In genomic region chr12:84653482-84653881, GRCh38 we compare ENCODE assay signal across 30 cellular contexts.
"Had no signal": no experiment of that assay in that cellular context is flagged by ENCODE, and none has a peak within 500 bp of the region (broad histone marks: within the 10 kb centered on the region; RNA-seq: fewer than 3 reads in every experiment).

No MANE protein-coding gene starts in this region.

- H3K36me3 Mint-ChIP-seq: activated CD4-positive, alpha-beta memory T cell treated with anti-CD3 and anti-CD28 coated beads for 36 hours; activated naive CD4-positive, alpha-beta T cell treated with anti-CD3 and anti-CD28 coated beads, Interleukin-2, amount 10 ng/mL, durations not matched to agents 7 days and 5 days; activated naive CD8-positive, alpha-beta T cell had no signal

- H3K4me1 Mint-ChIP-seq: activated CD4-positive, alpha-beta T cell treated with anti-CD3 and anti-CD28 coated beads for 36 hours; activated CD4-positive, alpha-beta T cell treated with anti-CD3 and anti-CD28 coated beads, Interleukin-2, amount 10 ng/mL, durations not matched to agents 24 days and 14 days; activated naive CD4-positive, alpha-beta T cell treated with anti-CD3 and anti-CD28 coated beads, Interleukin-2, amount 10 ng/mL, durations not matched to agents 7 days and 5 days; activated naive CD8-positive, alpha-beta T cell treated with anti-CD3 and anti-CD28 coated beads, Interleukin-2, amount 50 U/mL, for 24 hours had no signal

- ATAC-seq: activated CD4-positive, alpha-beta T cell treated with anti-CD3 and anti-CD28 coated beads for 36 hours; activated CD8-positive, alpha-beta T cell treated with anti-CD3 and anti-CD28 coated beads, Interleukin-2, amount 10 ng/mL, durations not matched to agents 7 days and 5 days; activated naive CD8-positive, alpha-beta T cell treated with anti-CD3 and anti-CD28 coated beads, Interleukin-2, amount 50 U/mL, for 24 hours; activated T-cell treated with anti-CD3 and anti-CD28 coated beads, Interleukin-2, amount 50 U/mL, for 72 hours; body of pancreas; effector memory CD8-positive, alpha-beta T cell; gastroesophageal sphincter; heart right ventricle had no signal

- H3K4me3 ChIP-seq: adrenal gland, body of pancreas, esophagus muscularis mucosa, gastroesophageal sphincter, heart right ventricle had no signal

- H3K27ac Mint-ChIP-seq: activated CD4-positive, alpha-beta memory T cell treated with anti-CD3 and anti-CD28 coated beads for 36 hours; activated CD4-positive, alpha-beta T cell treated with anti-CD3 and anti-CD28 coated beads for 36 hours; activated CD4-positive, alpha-beta T cell treated with anti-CD3 and anti-CD28 coated beads, Interleukin-2, amount 10 ng/mL, durations not matched to agents 24 days and 14 days; activated CD8-positive, alpha-beta T cell treated with anti-CD3 and anti-CD28 coated beads, Interleukin-2, amount 10 ng/mL, durations not matched to agents 7 days and 5 days; activated naive CD4-positive, alpha-beta T cell treated with anti-CD3 and anti-CD28 coated beads, Interleukin-2, amount 10 ng/mL, durations not matched to agents 7 days and 5 days; activated naive CD8-positive, alpha-beta T cell; activated naive CD8-positive, alpha-beta T cell treated with anti-CD3 and anti-CD28 coated beads, Interleukin-2, amount 50 U/mL, for 24 hours; activated T-cell treated with anti-CD3 and anti-CD28 coated beads, Interleukin-2, amount 50 U/mL, for 24 hours; activated T-cell treated with anti-CD3 and anti-CD28 coated beads, Interleukin-2, amount 50 U/mL, for 72 hours; effector memory CD8-positive, alpha-beta T cell had no signal

- H3K9me3 Mint-ChIP-seq: activated CD4-positive, alpha-beta memory T cell treated with anti-CD3 and anti-CD28 coated beads for 36 hours; activated CD4-positive, alpha-beta T cell treated with anti-CD3 and anti-CD28 coated beads, Interleukin-2, amount 10 ng/mL, durations not matched to agents 24 days and 14 days; activated naive CD4-positive, alpha-beta T cell treated with anti-CD3 and anti-CD28 coated beads, Interleukin-2, amount 10 ng/mL, durations not matched to agents 7 days and 5 days; activated T-cell treated with anti-CD3 and anti-CD28 coated beads, Interleukin-2, amount 50 U/mL, for 24 hours had no signal

- H3K4me3 Mint-ChIP-seq: activated CD4-positive, alpha-beta memory T cell treated with anti-CD3 and anti-CD28 coated beads for 36 hours; activated CD4-positive, alpha-beta T cell treated with anti-CD3 and anti-CD28 coated beads for 36 hours; activated CD4-positive, alpha-beta T cell treated with anti-CD3 and anti-CD28 coated beads, Interleukin-2, amount 10 ng/mL, durations not matched to agents 24 days and 14 days; activated CD8-positive, alpha-beta T cell treated with anti-CD3 and anti-CD28 coated beads, Interleukin-2, amount 10 ng/mL, durations not matched to agents 7 days and 5 days; activated naive CD4-positive, alpha-beta T cell treated with anti-CD3 and anti-CD28 coated beads, Interleukin-2, amount 10 ng/mL, durations not matched to agents 7 days and 5 days; activated naive CD8-positive, alpha-beta T cell; activated naive CD8-positive, alpha-beta T cell treated with anti-CD3 and anti-CD28 coated beads, Interleukin-2, amount 50 U/mL, for 24 hours; activated T-cell treated with anti-CD3 and anti-CD28 coated beads, Interleukin-2, amount 50 U/mL, for 24 hours; activated T-cell treated with anti-CD3 and anti-CD28 coated beads, Interleukin-2, amount 50 U/mL, for 72 hours; effector memory CD8-positive, alpha-beta T cell had no signal

- DNase-seq: activated CD4-positive, alpha-beta memory T cell treated with anti-CD3 and anti-CD28 coated beads for 36 hours; activated CD4-positive, alpha-beta T cell treated with anti-CD3 and anti-CD28 coated beads for 36 hours; activated CD4-positive, alpha-beta T cell treated with anti-CD3 and anti-CD28 coated beads, Interleukin-2, amount 10 ng/mL, durations not matched to agents 24 days and 14 days; activated CD4-positive, CD25-positive, alpha-beta regulatory T cell; activated CD4-positive, CD25-positive, alpha-beta regulatory T cell treated with anti-CD3 and anti-CD28 coated beads, Interleukin-2, amount 50 U/mL, for 72 hours; activated CD8-positive, alpha-beta memory T cell treated with anti-CD3 and anti-CD28 coated beads, Interleukin-2, amount 50 U/mL, for 48 hours; activated CD8-positive, alpha-beta T cell treated with anti-CD3 and anti-CD28 coated beads, Interleukin-2, amount 10 ng/mL, durations not matched to agents 7 days and 5 days; activated gamma-delta T cell; activated naive CD4-positive, alpha-beta T cell; activated naive CD4-positive, alpha-beta T cell treated with anti-CD3 and anti-CD28 coated beads, Interleukin-2, amount 10 ng/mL, durations not matched to agents 7 days and 5 days; activated naive CD8-positive, alpha-beta T cell treated with anti-CD3 and anti-CD28 coated beads, Interleukin-2, amount 50 U/mL, for 24 hours; activated T-cell treated with anti-CD3 and anti-CD28 coated beads for 4 hours; activated T-cell treated with anti-CD3 and anti-CD28 coated beads, Interleukin-2, amount 50 U/mL, for 24 hours; activated T-cell treated with anti-CD3 and anti-CD28 coated beads, Interleukin-2, amount 50 U/mL, for 72 hours; adrenal gland; amygdala; aorta; body of pancreas; caudate nucleus; cortex of kidney; dermis blood vessel endothelial cell; effector CD4-positive, alpha-beta T cell; effector memory CD8-positive, alpha-beta T cell; erythroblast; foreskin melanocyte; heart right ventricle; T-helper 2 cell had no signal

- H3K27me3 Mint-ChIP-seq: activated CD4-positive, alpha-beta memory T cell treated with anti-CD3 and anti-CD28 coated beads for 36 hours; activated CD4-positive, alpha-beta T cell treated with anti-CD3 and anti-CD28 coated beads for 36 hours; activated CD4-positive, alpha-beta T cell treated with anti-CD3 and anti-CD28 coated beads, Interleukin-2, amount 10 ng/mL, durations not matched to agents 24 days and 14 days; activated naive CD4-positive, alpha-beta T cell treated with anti-CD3 and anti-CD28 coated beads, Interleukin-2, amount 10 ng/mL, durations not matched to agents 7 days and 5 days; activated naive CD8-positive, alpha-beta T cell; activated naive CD8-positive, alpha-beta T cell treated with anti-CD3 and anti-CD28 coated beads, Interleukin-2, amount 50 U/mL, for 24 hours; activated T-cell treated with anti-CD3 and anti-CD28 coated beads, Interleukin-2, amount 50 U/mL, for 24 hours; effector memory CD8-positive, alpha-beta T cell had no signal

- H3K9me3 ChIP-seq: adrenal gland, body of pancreas, esophagus muscularis mucosa, gastroesophageal sphincter, heart right ventricle had no signal

- H3K27me3 ChIP-seq: adrenal gland, body of pancreas, esophagus muscularis mucosa, gastroesophageal sphincter, heart right ventricle had no signal

- H3K36me3 ChIP-seq: adrenal gland, esophagus muscularis mucosa, gastroesophageal sphincter, heart right ventricle had no signal

- H3K27ac ChIP-seq: adrenal gland, body of pancreas, esophagus muscularis mucosa, gastroesophageal sphincter, heart right ventricle had no signal

- H3K4me1 ChIP-seq: adrenal gland, body of pancreas, esophagus muscularis mucosa, gastroesophageal sphincter, heart right ventricle had no signal
